In genomic region chr10:92125169-92125543, GRCh38 we compare ENCODE assay signal across 12 cellular contexts.
DNase-seq lines count a peak whose midpoint lies in the region; ATAC-seq, FAIRE-seq and TF ChIP-seq lines count a peak whose summit lies in the region.
"Had no signal": no experiment of that assay in that cellular context is flagged by ENCODE, and none has a peak within 500 bp of the region (broad histone marks: within the 10 kb centered on the region; RNA-seq: fewer than 3 reads in every experiment).

No MANE protein-coding gene starts in this region.

- H3K79me2 ChIP-seq in MM.1S (ENCODE audit: low read length) (0 out of 2 replicates have a peak, but pooled peaks cover 9% of the 10 kb centered on the region), mammary epithelial cell (ENCODE audit: insufficient read depth, low read length) (no peaks in the 10 kb centered on the region)

- H2AFZ ChIP-seq in MM.1S (ENCODE audit: low read length) (no peak overlapping the region), mammary epithelial cell (ENCODE audit: low read depth, low read length) (no peak overlapping the region)

- peaks cover 7% of the 10 kb centered on the region for H3K4me1 Mint-ChIP-seq in WTC11

- no peaks in the 10 kb centered on the region for H3K27me3 ChIP-seq in MM.1S (replicated peaks; ENCODE audit: insufficient read depth, low read length)
- no peaks in the 10 kb centered on the region for H3K27me3 ChIP-seq in mammary epithelial cell (ENCODE audit: insufficient read depth, low read length)
- no peaks in the 10 kb centered on the region for H3K27me3 ChIP-seq in skeletal muscle satellite cell (ENCODE audit: control insufficient read depth, insufficient read depth, low read length)

- ATAC-seq in WTC11 = no peak

- no peak overlapping the region for H3K4me3 Mint-ChIP-seq in WTC11
- H3K4me3 Mint-ChIP-seq: nephron progenitor cell had no signal

- H3K4me2 ChIP-seq in MM.1S (ENCODE audit: low read depth, low read length) = no peak overlapping the region
- H3K4me2 ChIP-seq in mammary epithelial cell (ENCODE audit: insufficient read depth, low read depth, low read length) = peak overlapping the region; percentile 42
- H3K4me2 ChIP-seq in skeletal muscle satellite cell (ENCODE audit: low read length) = peak overlapping the region; percentile 55

- no peaks in the 10 kb centered on the region; the same call in 1 of the 2 replicates for H3K27me3 Mint-ChIP-seq in WTC11 (ENCODE audit: low read depth)

- CTCF ChIA-PET in mammary epithelial cell (lab: Charles Lee; ENCODE audit: low non-redundant PET) (no interaction called here), WTC11 (lab: Charles Lee) (interaction anchor here (0.6 to 1.6 kb wide), 2 partner anchors 166 to 1282 kb away, joined by 3 to 5 read pairs; partner anchors contain the start of genes CPEB3 and MARCHF5)

- no peak for TF ChIP-seq CTCF in MM.1S (IDR thresholded peaks at IDR 0.05; ENCODE audit: low read length)
- TF ChIP-seq CTCF in mammary epithelial cell (conservative IDR thresholded peaks at IDR 0.05 in 1 of 2, IDR thresholded peaks at IDR 0.05 in 1 of 2; ENCODE audit: extremely low read depth in 1 of 2, insufficient read depth in 1 of 2, low read depth in 1 of 2, low read length in 2 of 2) = no peak
- no peak for TF ChIP-seq CTCF in kidney (IDR thresholded peaks at IDR 0.05; ENCODE audit: borderline replicate concordance, extremely low read depth, insufficient read depth)
- TF ChIP-seq CTCF in GM13976 (IDR thresholded peaks at IDR 0.05; ENCODE audit: borderline replicate concordance, control extremely low read depth, extremely low read depth, insufficient read depth, missing control alignments) = no peak
- TF ChIP-seq CTCF in WTC11 (IDR thresholded peaks at IDR 0.05) = no peak

- in situ Hi-C loops in mammary epithelial cell (cut with MboI; ENCODE audit: low sequenced_read_pairs in 2 of 2) (no loop called here), GM13976 (cut with MboI; ENCODE audit: low sequenced_read_pairs, unreplicated experiment) (no loop called here)

- H3K9me2 ChIP-seq in MM.1S (replicated peaks; ENCODE audit: insufficient read depth, low read length) = no peaks in the 10 kb centered on the region

- dilution Hi-C loops in mammary epithelial cell (cut with HindIII; ENCODE audit: low sequenced_read_pairs) = no loop called here

- intact Hi-C loops in mammary epithelial cell (cut with micrococcal nuclease) (no loop called here), kidney (cut with DNase I) (no loop called here)

- BruUV-seq in mammary epithelial cell (replicated peaks; lab: Mats Ljungman, UMichigan) = no TSS peak

- H3K9ac ChIP-seq in MM.1S (ENCODE audit: low read length) (no peak overlapping the region), mammary epithelial cell (ENCODE audit: insufficient read depth, low read length) (no peak overlapping the region), kidney (ENCODE audit: low read length in 2 of 2) (peak overlapping the region; percentile 2 to 20), skeletal muscle satellite cell (ENCODE audit: low read depth, low read length) (no peak overlapping the region)

- H3K9me3 Mint-ChIP-seq in WTC11 = peaks cover 5% of the 10 kb centered on the region; the same call in 1 of the 2 replicates

- H3K9me3 ChIP-seq in MM.1S (replicated peaks; ENCODE audit: insufficient read depth, low read length) (no peaks in the 10 kb centered on the region), mammary epithelial cell (replicated peaks; ENCODE audit: insufficient read depth, low read length) (no peaks in the 10 kb centered on the region), kidney (ENCODE audit: control insufficient read depth in 1 of 2, low read length in 2 of 2) (no peaks in the 10 kb centered on the region), skeletal muscle satellite cell (replicated peaks; ENCODE audit: low read length) (no peaks in the 10 kb centered on the region)

- H3K4me3 ChIP-seq in MM.1S (ENCODE audit: low read length) (no peak overlapping the region), mammary epithelial cell (replicated peaks in 1 of 3; ENCODE audit: insufficient read depth in 1 of 3, low read depth in 2 of 3, low read length in 3 of 3) (no peak overlapping the region), kidney (ENCODE audit: low read length in 2 of 2) (no peak overlapping the region), skeletal muscle satellite cell (ENCODE audit: low read length) (peak overlapping the region; percentile 27)

- H3K27ac Mint-ChIP-seq in WTC11 = no peak overlapping the region
- H3K27ac Mint-ChIP-seq: nephron progenitor cell had no signal

- H3K27ac ChIP-seq in MM.1S (ENCODE audit: low read length) = no peak overlapping the region
- no peak overlapping the region for H3K27ac ChIP-seq in mammary epithelial cell (ENCODE audit: insufficient read depth, low read depth, low read length)
- H3K27ac ChIP-seq in kidney (ENCODE audit: low read depth in 2 of 2, low read length in 2 of 2) = peak overlapping the region; percentile 72 to 82

- H4K20me1 ChIP-seq in MM.1S (ENCODE audit: insufficient read depth, low read length) (no peaks in the 10 kb centered on the region), mammary epithelial cell (ENCODE audit: insufficient read depth, low read length) (peaks cover 3% of the 10 kb centered on the region)

- H3K4me1 ChIP-seq in MM.1S (ENCODE audit: low read length) = no peaks in the 10 kb centered on the region
- peaks cover 39% of the 10 kb centered on the region for H3K4me1 ChIP-seq in mammary epithelial cell (ENCODE audit: insufficient read depth, low read length)
- peaks cover 40 to 48% of the 10 kb centered on the region in 2 donors for H3K4me1 ChIP-seq in kidney (ENCODE audit: control insufficient read depth in 1 of 2, insufficient read depth in 1 of 2, low read depth in 1 of 2, low read length in 2 of 2)
- peaks cover 22% of the 10 kb centered on the region for H3K4me1 ChIP-seq in skeletal muscle satellite cell (ENCODE audit: control insufficient read depth, insufficient read depth, low read length)

- H3F3A ChIP-seq in MM.1S (ENCODE audit: insufficient read depth, low read length) = no peaks in the 10 kb centered on the region

- H3K36me3 ChIP-seq in MM.1S (replicated peaks; ENCODE audit: insufficient read depth, low read length) (no peaks in the 10 kb centered on the region), mammary epithelial cell (ENCODE audit: insufficient read depth, low read length) (no peaks in the 10 kb centered on the region), kidney (ENCODE audit: control insufficient read depth in 1 of 2, insufficient read depth in 2 of 2, low read length in 2 of 2) (no peaks in the 10 kb centered on the region), skeletal muscle satellite cell (ENCODE audit: insufficient read depth, low read length) (no peaks in the 10 kb centered on the region)

- POLR2A ChIA-PET in WTC11 (lab: Charles Lee) = no interaction called here

- FAIRE-seq in kidney (lab: Jason Lieb, UNC) = no peak

- DNase-seq in MM.1S = peak; percentile 24
- DNase-seq in mammary epithelial cell = no peak
- no peak for DNase-seq in kidney
- no peak for DNase-seq in H4 (ENCODE audit: low spot score)
- no peak for DNase-seq in NCI-H1417 (lab: John Stamatoyannopoulos, UW)
- no peak for DNase-seq in GM13976 (ENCODE audit: low spot score)
- no peak for DNase-seq in WTC11 (ENCODE audit: low spot score)
- DNase-seq: activated CD4-positive, CD25-positive, alpha-beta regulatory T cell; activated T-cell treated with anti-CD3 and anti-CD28 coated beads, Interleukin-2, amount 50 U/mL, for 48 hours; nephron progenitor cell; stimulated activated CD4-positive, alpha-beta T cell treated with anti-CD3 and anti-CD28 coated beads, Interleukin-15, amount 100 ng/mL, for 24 hours had no signal

- no peaks in the 10 kb centered on the region for H3K36me3 Mint-ChIP-seq in WTC11

TF ChIP-seq in WTC11, 78 proteins besides CTCF, POLR2A, EP300 and RAD21 (continues in another document):
- no peak for TF ChIP-seq ETV6 (CRISPR knock-in tag; IDR thresholded peaks at IDR 0.05)
- TF ChIP-seq FOXP1 (CRISPR knock-in tag; IDR thresholded peaks at IDR 0.05; ENCODE audit: borderline replicate concordance) = no peak
- no peak for TF ChIP-seq GTF2I (CRISPR knock-in tag; conservative IDR thresholded peaks at IDR 0.05)
- TF ChIP-seq KAT7 (CRISPR knock-in tag; IDR thresholded peaks at IDR 0.05; ENCODE audit: borderline replicate concordance) = no peak
- TF ChIP-seq ERG (CRISPR knock-in tag; IDR thresholded peaks at IDR 0.05) = no peak
- no peak for TF ChIP-seq ZNF512 (CRISPR knock-in tag; IDR thresholded peaks at IDR 0.05; ENCODE audit: borderline replicate concordance)
- no peak for TF ChIP-seq ZNF423 (CRISPR knock-in tag; IDR thresholded peaks at IDR 0.05)
- TF ChIP-seq ZNF263 (CRISPR knock-in tag; IDR thresholded peaks at IDR 0.05; ENCODE audit: low read depth) = no peak
- TF ChIP-seq FOXJ3 (CRISPR knock-in tag; IDR thresholded peaks at IDR 0.05; ENCODE audit: borderline replicate concordance) = no peak
- TF ChIP-seq FOXK1 (CRISPR knock-in tag; IDR thresholded peaks at IDR 0.05) = no peak
- no peak for TF ChIP-seq ATF1 (CRISPR knock-in tag; IDR thresholded peaks at IDR 0.05)

Comparison
In these comparisons a context has a peak if more than half of its experiments do, and no peak if none do; other contexts are left out.
1. H3K27ac ChIP-seq: peak in kidney (2 of 2); none in MM.1S (single experiment) and mammary epithelial cell (single experiment).
2. H3K9ac ChIP-seq: peak in kidney (2 of 2); none in MM.1S (single experiment), mammary epithelial cell (single experiment) and skeletal muscle satellite cell (single experiment).